In the genomic region with DNA sequence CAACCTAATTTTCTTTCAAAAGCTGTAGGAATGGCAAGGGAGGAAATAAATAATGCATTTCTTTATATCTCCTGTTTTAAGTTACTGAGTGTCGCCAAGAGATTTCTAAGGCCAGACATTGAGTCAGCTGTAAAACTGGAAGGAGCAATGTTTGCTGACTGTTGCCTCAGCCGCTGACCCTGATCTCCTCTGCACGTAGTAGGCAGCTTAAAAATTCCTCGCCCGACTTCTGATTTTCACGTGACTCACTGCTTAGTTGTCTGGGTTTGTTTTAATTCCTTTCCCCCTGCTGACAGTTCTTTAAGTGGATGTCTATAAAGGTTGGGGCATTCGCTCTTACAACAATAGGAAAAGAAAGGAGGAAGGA, we compare ENCODE assay signal across 30 cellular contexts.
"Had no signal": no experiment of that assay in that cellular context is flagged by ENCODE, and none has a peak within 500 bp of the region (broad histone marks: within the 10 kb centered on the region; RNA-seq: fewer than 3 reads in every experiment).

No MANE protein-coding gene starts in this region.

- H3K36me3 Mint-ChIP-seq: activated CD8-positive, alpha-beta memory T cell treated with anti-CD3 and anti-CD28 coated beads, Interleukin-2, amount 10 ng/mL, durations not matched to agents 7 days and 5 days; activated naive CD4-positive, alpha-beta T cell treated with anti-CD3 and anti-CD28 coated beads, Interleukin-2, amount 50 U/mL, for 72 hours; brain had no signal

- H3K27ac Mint-ChIP-seq: activated B cell treated with CpG ODN at 0.5 μM for 24 hours; activated CD4-positive, alpha-beta T cell treated with anti-CD3 and anti-CD28 coated beads, Interleukin-2, amount 10 ng/mL, durations not matched to agents 24 days and 14 days; activated CD8-positive, alpha-beta memory T cell treated with anti-CD3 and anti-CD28 coated beads, Interleukin-2, amount 10 ng/mL, durations not matched to agents 7 days and 5 days; activated naive CD4-positive, alpha-beta T cell treated with anti-CD3 and anti-CD28 coated beads, Interleukin-2, amount 50 U/mL, for 72 hours; activated naive CD8-positive, alpha-beta T cell treated with anti-CD3 and anti-CD28 coated beads, Interleukin-2, amount 50 U/mL, for 24 hours had no signal

- H3K9me3 ChIP-seq: ascending aorta, SJCRH30, SK-N-SH had no signal

- H3K27me3 Mint-ChIP-seq: activated B cell treated with CpG ODN at 0.5 μM for 24 hours; activated CD4-positive, alpha-beta T cell treated with anti-CD3 and anti-CD28 coated beads, Interleukin-2, amount 10 ng/mL, durations not matched to agents 24 days and 14 days; activated CD8-positive, alpha-beta memory T cell treated with anti-CD3 and anti-CD28 coated beads, Interleukin-2, amount 10 ng/mL, durations not matched to agents 7 days and 5 days; activated naive CD8-positive, alpha-beta T cell treated with anti-CD3 and anti-CD28 coated beads, Interleukin-2, amount 50 U/mL, for 24 hours; central memory CD8-positive, alpha-beta T cell had no signal

- H3K4me2 ChIP-seq: SK-N-SH had no signal

- H3K4me3 Mint-ChIP-seq: activated B cell treated with CpG ODN at 0.5 μM for 24 hours; activated CD4-positive, alpha-beta T cell treated with anti-CD3 and anti-CD28 coated beads, Interleukin-2, amount 10 ng/mL, durations not matched to agents 24 days and 14 days; activated CD8-positive, alpha-beta memory T cell treated with anti-CD3 and anti-CD28 coated beads, Interleukin-2, amount 10 ng/mL, durations not matched to agents 7 days and 5 days; activated naive CD8-positive, alpha-beta T cell treated with anti-CD3 and anti-CD28 coated beads, Interleukin-2, amount 50 U/mL, for 24 hours; activated T-cell treated with anti-CD3 and anti-CD28 coated beads, Interleukin-2, amount 50 U/mL, for 4 hours; brain; central memory CD8-positive, alpha-beta T cell had no signal

- H3K4me1 ChIP-seq: ascending aorta, SJCRH30 had no signal

- ATAC-seq: activated CD8-positive, alpha-beta memory T cell treated with anti-CD3 and anti-CD28 coated beads, Interleukin-2, amount 10 ng/mL, durations not matched to agents 7 days and 5 days; activated naive CD4-positive, alpha-beta T cell treated with anti-CD3 and anti-CD28 coated beads, Interleukin-2, amount 50 U/mL, for 72 hours; activated naive CD8-positive, alpha-beta T cell treated with anti-CD3 and anti-CD28 coated beads, Interleukin-2, amount 50 U/mL, for 24 hours; activated T-cell treated with anti-CD3 and anti-CD28 coated beads, Interleukin-2, amount 50 U/mL, for 4 hours; Panc1; Right ventricle myocardium inferior had no signal

- DNase-seq: activated B cell treated with CpG ODN at 0.5 μM for 24 hours; activated CD4-positive, alpha-beta T cell treated with anti-CD3 and anti-CD28 coated beads for 1 hour; activated CD4-positive, alpha-beta T cell treated with anti-CD3 and anti-CD28 coated beads, Interleukin-2, amount 10 ng/mL, durations not matched to agents 24 days and 14 days; activated CD4-positive, alpha-beta T cell treated with anti-CD3 and anti-CD28 coated beads, Interleukin-2, amount 50 U/mL, for 48 hours; activated CD8-positive, alpha-beta memory T cell treated with anti-CD3 and anti-CD28 coated beads, Interleukin-2, amount 10 ng/mL, durations not matched to agents 7 days and 5 days; activated effector memory CD4-positive, alpha-beta T cell treated with anti-CD3 and anti-CD28 coated beads, Interleukin-2, amount 50 U/mL, for 16 hours; activated naive CD4-positive, alpha-beta T cell treated with Interleukin-2 at 50 U/mL for 16 hours; activated naive CD8-positive, alpha-beta T cell treated with anti-CD3 and anti-CD28 coated beads, Interleukin-2, amount 50 U/mL, for 24 hours; activated T-cell treated with anti-CD3 and anti-CD28 coated beads, Interleukin-2, amount 50 U/mL, for 4 hours; amniotic stem cell; KG1; NCI-H1417 treated with DMSO at 0.1 percent for 48 hours; NCI-H1694; NCI-H2029; NCI-H2107; NCI-H2171 treated with DMSO at 0.1 percent for 48 hours; NCI-H510A; NCI-H526 treated with DMSO at 0.1 percent for 48 hours; NCI-H82; OCI-M1; RPMI8226; SJCRH30; SK-N-SH; T-helper 1 cell had no signal

- H3K4me1 Mint-ChIP-seq: activated CD4-positive, alpha-beta T cell treated with anti-CD3 and anti-CD28 coated beads, Interleukin-2, amount 10 ng/mL, durations not matched to agents 24 days and 14 days; activated CD8-positive, alpha-beta memory T cell treated with anti-CD3 and anti-CD28 coated beads, Interleukin-2, amount 10 ng/mL, durations not matched to agents 7 days and 5 days; activated naive CD8-positive, alpha-beta T cell treated with anti-CD3 and anti-CD28 coated beads, Interleukin-2, amount 50 U/mL, for 24 hours; central memory CD8-positive, alpha-beta T cell had no signal

- H3K9ac ChIP-seq: SK-N-SH had no signal

- H3K9me3 Mint-ChIP-seq: activated B cell treated with CpG ODN at 0.5 μM for 24 hours; activated CD4-positive, alpha-beta T cell treated with anti-CD3 and anti-CD28 coated beads, Interleukin-2, amount 10 ng/mL, durations not matched to agents 24 days and 14 days; activated naive CD4-positive, alpha-beta T cell treated with anti-CD3 and anti-CD28 coated beads, Interleukin-2, amount 50 U/mL, for 72 hours; activated naive CD8-positive, alpha-beta T cell treated with anti-CD3 and anti-CD28 coated beads, Interleukin-2, amount 50 U/mL, for 24 hours; activated T-cell treated with anti-CD3 and anti-CD28 coated beads, Interleukin-2, amount 50 U/mL, for 4 hours; brain; central memory CD8-positive, alpha-beta T cell had no signal

- H3K9me2 ChIP-seq: SK-N-SH had no signal

- H3K36me3 ChIP-seq: ascending aorta, SJCRH30 had no signal

- H3K4me3 ChIP-seq: ascending aorta, SJCRH30 had no signal

- H3K27ac ChIP-seq: ascending aorta, SJCRH30 had no signal

- H3K27me3 ChIP-seq: ascending aorta, SJCRH30 had no signal
